In the genomic region with DNA sequence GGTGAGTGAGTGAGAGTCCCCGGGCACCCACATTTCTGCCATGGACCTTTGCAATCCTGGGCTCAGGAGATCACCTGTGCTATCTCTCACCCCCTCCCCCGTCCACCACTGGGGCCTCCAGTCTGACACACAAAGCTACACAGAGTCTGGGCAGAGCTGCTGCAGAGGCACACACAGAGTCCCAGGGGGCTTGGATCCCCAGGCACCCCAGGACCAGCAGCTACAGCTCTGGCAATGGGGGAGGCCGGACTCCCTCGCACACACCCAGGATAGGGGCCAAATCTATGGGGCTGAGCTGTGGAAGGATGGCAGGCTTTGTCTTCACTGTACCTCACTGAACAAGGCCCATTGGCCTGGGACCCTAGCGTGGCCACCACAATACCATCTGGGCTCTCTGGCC, we compare ENCODE assay signal across 21 cellular contexts.
A peak's percentile ranks its signal among the peaks of the same experiment; 100 is the strongest.
DNase-seq lines count a peak whose midpoint lies in the region; ATAC-seq and TF ChIP-seq lines count a peak whose summit lies in the region.
"Had no signal": no experiment of that assay in that cellular context is flagged by ENCODE, and none has a peak within 500 bp of the region (broad histone marks: within the 10 kb centered on the region; RNA-seq: fewer than 3 reads in every experiment).

No MANE protein-coding gene starts in this region.

- ATAC-seq in gastroesophageal sphincter: peak; percentile 25
- ATAC-seq in right lobe of liver: peak; percentile 18 to 28 (median 21)
- peak; percentile 45 for ATAC-seq in stimulated activated memory B cell treated with anti-CD40 and anti-IgM and Interleukin-4, amounts not matched to agents 10 μg/mL and 1 μg/mL and 100 μg/mL, for 72 hours
- ATAC-seq: A549; CD8-positive, alpha-beta T cell had no signal

- intact Hi-C loops in right lobe of liver (cut with DNase I): no loop called here

- POLR2A ChIA-PET in RWPE1 (lab: Yijun Ruan, JAX; ENCODE audit: low non-redundant PET): no interaction called here

- no peaks in the 10 kb centered on the region for H3K9me3 Mint-ChIP-seq in stimulated activated memory B cell treated with anti-CD40 and anti-IgM and Interleukin-4, amounts not matched to agents 10 μg/mL and 1 μg/mL and 100 μg/mL, for 72 hours
- H3K9me3 Mint-ChIP-seq: CD8-positive, alpha-beta T cell had no signal

- no peak overlapping the region for H3K27ac Mint-ChIP-seq in stimulated activated memory B cell treated with anti-CD40 and anti-IgM and Interleukin-4, amounts not matched to agents 10 μg/mL and 1 μg/mL and 100 μg/mL, for 72 hours
- H3K27ac Mint-ChIP-seq: CD4-positive, CD25-positive, alpha-beta regulatory T cell; CD8-positive, alpha-beta T cell had no signal

- no peak overlapping the region for H3K4me3 Mint-ChIP-seq in stimulated activated memory B cell treated with anti-CD40 and anti-IgM and Interleukin-4, amounts not matched to agents 10 μg/mL and 1 μg/mL and 100 μg/mL, for 72 hours
- H3K4me3 Mint-ChIP-seq: CD4-positive, CD25-positive, alpha-beta regulatory T cell; CD8-positive, alpha-beta T cell had no signal

- H3K36me3 ChIP-seq in gastroesophageal sphincter (no peaks in the 10 kb centered on the region), right lobe of liver (no peaks in the 10 kb centered on the region)
- H3K36me3 ChIP-seq: BE2C; BLaER1 treated with 17β-estradiol and CSF1 and Interleukin-3, amounts not matched to agents 10 nM and 100 nM had no signal

- 90% methylated on average over 2 of the region's 5 CpGs; no CpG with 5 or more reads in 1 of the 2 donors for WGBS in gastroesophageal sphincter (ENCODE audit: low coverage in 1 of 2), 2 donors
- WGBS in right lobe of liver (ENCODE audit: insufficient coverage, low coverage, low lambda C conversion rate, missing lambda C conversion rate): no CpG with 5 or more reads among the region's 5 CpGs

- H3K4me3 ChIP-seq in gastroesophageal sphincter (no peak overlapping the region), right lobe of liver (no peak overlapping the region)
- H3K4me3 ChIP-seq: A549; BLaER1 treated with 17β-estradiol and CSF1 and Interleukin-3, amounts not matched to agents 10 nM and 100 nM had no signal

- no peaks in the 10 kb centered on the region for H3K4me1 Mint-ChIP-seq in stimulated activated memory B cell treated with anti-CD40 and anti-IgM and Interleukin-4, amounts not matched to agents 10 μg/mL and 1 μg/mL and 100 μg/mL, for 72 hours
- H3K4me1 Mint-ChIP-seq: CD4-positive, CD25-positive, alpha-beta regulatory T cell had no signal

- TF ChIP-seq POLR2A in gastroesophageal sphincter (IDR thresholded peaks at IDR 0.05): no peak
- no peak for TF ChIP-seq POLR2A in right lobe of liver (IDR thresholded peaks at IDR 0.05)

- H3K4me1 ChIP-seq in gastroesophageal sphincter: no peaks in the 10 kb centered on the region
- peaks cover 0 to 9% (median 3%) of the 10 kb centered on the region in 4 donors for H3K4me1 ChIP-seq in right lobe of liver
- H3K4me1 ChIP-seq: A549, BE2C, Caco-2 had no signal

- DNase-seq in right lobe of liver (no peak), RWPE1 (ENCODE audit: low spot score) (no peak), cortex of kidney (lab: John Stamatoyannopoulos, UW) (no peak), iPS-NIHi7 (ENCODE audit: extremely low spot score) (no peak)
- DNase-seq: 8988T; ACHN; AML-193; BE2C; Caco-2; CD4-positive, CD25-positive, alpha-beta regulatory T cell; CD8-positive, alpha-beta T cell; DMS153; DND-41; GOT3; H7; HCEC 1CT had no signal

- peaks cover 29% of the 10 kb centered on the region for H3K27me3 Mint-ChIP-seq in stimulated activated memory B cell treated with anti-CD40 and anti-IgM and Interleukin-4, amounts not matched to agents 10 μg/mL and 1 μg/mL and 100 μg/mL, for 72 hours

- TF ChIP-seq EP300 in gastroesophageal sphincter (IDR thresholded peaks at IDR 0.05): no peak

- no peak for TF ChIP-seq CTCF in C4-2B (conservative IDR thresholded peaks at IDR 0.05)
- TF ChIP-seq CTCF in gastroesophageal sphincter (IDR thresholded peaks at IDR 0.05): no peak
- TF ChIP-seq CTCF in right lobe of liver (IDR thresholded peaks at IDR 0.05): no peak
- TF ChIP-seq CTCF in RWPE1 (conservative IDR thresholded peaks at IDR 0.05; ENCODE audit: low read depth): no peak

- no peaks in the 10 kb centered on the region for H3K36me3 Mint-ChIP-seq in stimulated activated memory B cell treated with anti-CD40 and anti-IgM and Interleukin-4, amounts not matched to agents 10 μg/mL and 1 μg/mL and 100 μg/mL, for 72 hours
- H3K36me3 Mint-ChIP-seq: CD4-positive, CD25-positive, alpha-beta regulatory T cell; CD8-positive, alpha-beta T cell had no signal

- H3K27ac ChIP-seq in C4-2B: peak overlapping the region; percentile 28
- no peak overlapping the region for H3K27ac ChIP-seq in gastroesophageal sphincter
- H3K27ac ChIP-seq in right lobe of liver: no peak overlapping the region
- no peak overlapping the region for H3K27ac ChIP-seq in RWPE1
- H3K27ac ChIP-seq: A549; BLaER1 treated with 17β-estradiol and CSF1 and Interleukin-3, amounts not matched to agents 10 nM and 100 nM had no signal

- H3K27me3 ChIP-seq in gastroesophageal sphincter (no peaks in the 10 kb centered on the region), right lobe of liver (no peaks in the 10 kb centered on the region)
- H3K27me3 ChIP-seq: BE2C; BLaER1 treated with 17β-estradiol and CSF1 and Interleukin-3, amounts not matched to agents 10 nM and 100 nM had no signal

- CTCF ChIA-PET in RWPE1 (lab: Yijun Ruan, JAX): interaction anchor here (0.6 to 1.0 kb wide), 2 partner anchors 11 to 908 kb away, joined by 3 to 4 read pairs; no protein-coding TSS in a partner anchor

- no peaks in the 10 kb centered on the region for H3K9me3 ChIP-seq in gastroesophageal sphincter
- H3K9me3 ChIP-seq in right lobe of liver: no peaks in the 10 kb centered on the region
- H3K9me3 ChIP-seq: A549, BE2C, Caco-2 had no signal
